Comparison of ENCODE assay signal across 21 cellular contexts in genomic region chr9:116345817-116346216, GRCh38.
DNase-seq lines count a peak whose midpoint lies in the region; ATAC-seq and TF ChIP-seq lines count a peak whose summit lies in the region.
"Had no signal": no experiment of that assay in that cellular context is flagged by ENCODE, and none has a peak within 500 bp of the region (broad histone marks: within the 10 kb centered on the region; RNA-seq: fewer than 3 reads in every experiment).

No MANE protein-coding gene starts in this region.

- 48% methylated on average over 2 of the region's 3 CpGs for WGBS in right lobe of liver (ENCODE audit: insufficient coverage, low coverage, low lambda C conversion rate, missing lambda C conversion rate)
- 10% methylated on average over 3 of the region's 3 CpGs for WGBS in mammary epithelial cell (ENCODE audit: low coverage, missing lambda C conversion rate)

- H3K36me3 ChIP-seq in Caco-2 (ENCODE audit: control insufficient read depth, insufficient read depth, low read length) (no peaks in the 10 kb centered on the region), right lobe of liver (no peaks in the 10 kb centered on the region), mammary epithelial cell (ENCODE audit: insufficient read depth, low read length) (no peaks in the 10 kb centered on the region)
- H3K36me3 ChIP-seq: BLaER1, HAP-1 had no signal

- H3K27me3 ChIP-seq in Caco-2 (replicated peaks; ENCODE audit: control insufficient read depth, insufficient read depth, low read length) (no peaks in the 10 kb centered on the region), right lobe of liver (no peaks in the 10 kb centered on the region), mammary epithelial cell (ENCODE audit: insufficient read depth, low read length) (no peaks in the 10 kb centered on the region)
- H3K27me3 ChIP-seq: BLaER1 had no signal

- peak; percentile 55 to 67 for ATAC-seq in left cardiac atrium
- ATAC-seq in right lobe of liver = peak in 3 of 4 donors; percentile 35 to 58 (median 56)
- no peak for ATAC-seq in HG02571 (IDR thresholded peaks at IDR 0.05; ENCODE audit: unreplicated experiment)

- H3K4me1 Mint-ChIP-seq in Caco-2 (ENCODE audit: low read depth, unreplicated experiment) = peaks cover 15% of the 10 kb centered on the region

- H3K79me2 ChIP-seq in mammary epithelial cell (ENCODE audit: insufficient read depth, low read length) = no peaks in the 10 kb centered on the region

- H3K4me1 ChIP-seq in Caco-2 = peaks cover 11% of the 10 kb centered on the region
- no peaks in the 10 kb centered on the region for H3K4me1 ChIP-seq in right lobe of liver
- no peaks in the 10 kb centered on the region for H3K4me1 ChIP-seq in mammary epithelial cell (ENCODE audit: insufficient read depth, low read length)
- H3K4me1 ChIP-seq: HAP-1 had no signal

- no peak overlapping the region for H3K9ac ChIP-seq in mammary epithelial cell (ENCODE audit: insufficient read depth, low read length)
- H3K9ac ChIP-seq: BLaER1, GM23248 had no signal

- dilution Hi-C loops in mammary epithelial cell (cut with HindIII; ENCODE audit: low sequenced_read_pairs) = no loop called here

- H3K4me3 ChIP-seq in Caco-2 (ENCODE audit: low read depth, low read length) = no peak overlapping the region
- no peak overlapping the region for H3K4me3 ChIP-seq in right lobe of liver
- H3K4me3 ChIP-seq in mammary epithelial cell (replicated peaks in 1 of 3; ENCODE audit: insufficient read depth in 1 of 3, low read depth in 2 of 3, low read length in 3 of 3) = no peak overlapping the region
- H3K4me3 ChIP-seq: BLaER1, GM23248, HAP-1 had no signal

- peaks cover 3% of the 10 kb centered on the region for H3K27me3 Mint-ChIP-seq in Caco-2 (ENCODE audit: insufficient read depth, unreplicated experiment)
- H3K27me3 Mint-ChIP-seq: CD4-positive, alpha-beta T cell had no signal

- H3K27ac ChIP-seq in right lobe of liver = no peak overlapping the region
- H3K27ac ChIP-seq in mammary epithelial cell (ENCODE audit: insufficient read depth, low read depth, low read length) = no peak overlapping the region
- H3K27ac ChIP-seq: BLaER1, GM23248 had no signal

- CTCF ChIA-PET in Caco-2 (lab: Charles Lee) (no interaction called here), mammary epithelial cell (lab: Charles Lee; ENCODE audit: low non-redundant PET) (no interaction called here)

- no peak overlapping the region for H3K4me2 ChIP-seq in mammary epithelial cell (ENCODE audit: insufficient read depth, low read depth, low read length)
- H3K4me2 ChIP-seq: BLaER1 had no signal

- no peak overlapping the region for H2AFZ ChIP-seq in mammary epithelial cell (ENCODE audit: low read depth, low read length)
- H2AFZ ChIP-seq: GM23248 had no signal

- TF ChIP-seq CTCF in Caco-2 (IDR thresholded peaks at IDR 0.05; ENCODE audit: insufficient read depth in 1 of 2, low read depth in 1 of 2, low read length in 1 of 2, severe bottlenecking in 1 of 2, unreplicated experiment in 1 of 2) (no peak), right lobe of liver (IDR thresholded peaks at IDR 0.05) (no peak), mammary epithelial cell (conservative IDR thresholded peaks at IDR 0.05 in 1 of 2, IDR thresholded peaks at IDR 0.05 in 1 of 2; ENCODE audit: extremely low read depth in 1 of 2, insufficient read depth in 1 of 2, low read depth in 1 of 2, low read length in 2 of 2) (no peak)

- BruUV-seq in Caco-2 (replicated peaks; lab: Mats Ljungman, UMichigan) = no TSS peak
- BruUV-seq in mammary epithelial cell (replicated peaks; lab: Mats Ljungman, UMichigan) = no TSS peak

- DNase-seq in Caco-2 = peak; percentile 11 to 50
- DNase-seq in amniotic epithelial cell (ENCODE audit: low read depth) = peak; percentile 21
- no peak for DNase-seq in left cardiac atrium
- DNase-seq in right lobe of liver = no peak
- no peak for DNase-seq in mammary epithelial cell
- no peak for DNase-seq in NCI-H2081 (lab: John Stamatoyannopoulos, UW)
- DNase-seq: ACHN; CD4-positive, alpha-beta T cell; COR-L47; DMS 273 treated with DMSO at 0.1 percent for 48 hours; GM23248; Kasumi-1; NCI-H1417 treated with DMSO at 0.1 percent for 48 hours; NCI-H187 treated with DMSO at 0.1 percent for 48 hours; NCI-H226; NCI-H510A treated with DMSO at 0.1 percent for 48 hours; NCI-H774; OCI-M1 had no signal

- peak overlapping the region; percentile 4 for H3K27ac Mint-ChIP-seq in Caco-2 (ENCODE audit: unreplicated experiment)
- H3K27ac Mint-ChIP-seq: CD4-positive, alpha-beta T cell had no signal

- no peaks in the 10 kb centered on the region for H4K20me1 ChIP-seq in mammary epithelial cell (ENCODE audit: insufficient read depth, low read length)
- H4K20me1 ChIP-seq: BLaER1 had no signal

- POLR2A ChIA-PET in Caco-2 (lab: Charles Lee) = no interaction called here

- H3K9me3 ChIP-seq in Caco-2 = no peaks in the 10 kb centered on the region
- H3K9me3 ChIP-seq in right lobe of liver = no peaks in the 10 kb centered on the region
- H3K9me3 ChIP-seq in mammary epithelial cell (replicated peaks; ENCODE audit: insufficient read depth, low read length) = no peaks in the 10 kb centered on the region
- H3K9me3 ChIP-seq: BLaER1, HAP-1 had no signal

- no peak for TF ChIP-seq POLR2A in right lobe of liver (IDR thresholded peaks at IDR 0.05)

- intact Hi-C loops in Caco-2 (cut with micrococcal nuclease; ENCODE audit: unreplicated experiment) (loop anchor here (5.0 kb wide), 2 partner anchors 51 to 226 kb away; no protein-coding TSS in a partner anchor), left cardiac atrium (cut with DNase I) (no loop called here), right lobe of liver (cut with DNase I) (no loop called here), mammary epithelial cell (cut with micrococcal nuclease) (no loop called here)

- in situ Hi-C loops in mammary epithelial cell (cut with MboI; ENCODE audit: low sequenced_read_pairs in 2 of 2) = no loop called here

- no peaks in the 10 kb centered on the region for H3K9me3 Mint-ChIP-seq in Caco-2 (ENCODE audit: unreplicated experiment)
- H3K9me3 Mint-ChIP-seq: CD4-positive, alpha-beta T cell had no signal

- no peak overlapping the region for H3K4me3 Mint-ChIP-seq in Caco-2 (ENCODE audit: unreplicated experiment)
- H3K4me3 Mint-ChIP-seq: CD4-positive, alpha-beta T cell had no signal

- H3K36me3 Mint-ChIP-seq in Caco-2 (ENCODE audit: insufficient read depth, unreplicated experiment) = no peaks in the 10 kb centered on the region

Comparison
In these comparisons a context has a peak if more than half of its experiments do, and no peak if none do; other contexts are left out.
1. DNase-seq: peak in Caco-2 (2 of 2) and amniotic epithelial cell (single experiment); none in left cardiac atrium (single experiment), right lobe of liver (0 of 3), mammary epithelial cell (single experiment) and NCI-H2081 (0 of 2).